21 cellular contexts compared by ENCODE assay signal in the genomic region with DNA sequence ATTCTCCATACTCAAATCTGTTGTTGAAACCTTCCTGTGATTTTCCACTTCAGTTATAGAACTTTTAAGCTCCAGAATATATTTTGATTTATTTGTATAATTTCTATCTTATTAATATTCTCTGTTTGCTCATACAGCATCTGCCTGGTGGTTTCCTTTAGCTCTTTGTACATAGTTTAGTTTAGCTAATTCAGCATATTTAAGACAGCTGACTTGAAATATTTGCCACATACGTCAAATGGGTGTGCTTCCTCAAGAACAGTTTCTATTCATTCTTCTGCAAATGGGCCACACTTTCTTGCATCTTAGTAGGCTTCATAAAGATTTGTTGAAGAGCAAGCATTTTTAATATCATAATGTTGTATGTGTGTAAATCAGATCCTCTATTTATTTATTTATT.
DNase-seq lines count a peak whose midpoint lies in the region; ATAC-seq, FAIRE-seq and TF ChIP-seq lines count a peak whose summit lies in the region.
"Had no signal": no experiment of that assay in that cellular context is flagged by ENCODE, and none has a peak within 500 bp of the region (broad histone marks: within the 10 kb centered on the region; RNA-seq: fewer than 3 reads in every experiment).

No MANE protein-coding gene starts in this region.

- TF ChIP-seq POLR2A in A549 (IDR thresholded peaks at IDR 0.05; ENCODE audit: low read length) (no peak), erythroblast (IDR thresholded peaks at IDR 0.05; ENCODE audit: low read length) (no peak)

- no peak for TF ChIP-seq EP300 in A549 (IDR thresholded peaks at IDR 0.05)

- TF ChIP-seq CTCF in A549 (IDR thresholded peaks at IDR 0.05), result no peak
- TF ChIP-seq CTCF in MM.1S (IDR thresholded peaks at IDR 0.05; ENCODE audit: low read length), result no peak

- no peak for TF ChIP-seq RAD21 in A549 (conservative IDR thresholded peaks at IDR 0.05 in 1 of 2, IDR thresholded peaks at IDR 0.05 in 1 of 2)

- H3F3A ChIP-seq in MM.1S (ENCODE audit: insufficient read depth, low read length), result no peaks in the 10 kb centered on the region

- H3K9ac ChIP-seq in MM.1S (ENCODE audit: low read length), result no peak overlapping the region

- CTCF ChIA-PET in A549 (lab: Yijun Ruan, JAX), result no interaction called here

- POLR2A ChIA-PET in A549 (lab: Yijun Ruan, JAX), result no interaction called here

- H3K4me2 ChIP-seq in A549 (no peak overlapping the region), MM.1S (ENCODE audit: low read depth, low read length) (no peak overlapping the region; the same call in 1 of the 2 replicates)

- H3K9me3 ChIP-seq in A549, result no peaks in the 10 kb centered on the region
- H3K9me3 ChIP-seq in MM.1S (replicated peaks; ENCODE audit: insufficient read depth, low read length), result no peaks in the 10 kb centered on the region
- H3K9me3 ChIP-seq in small intestine (ENCODE audit: control insufficient read depth, low read depth), result no peaks in the 10 kb centered on the region
- H3K9me3 ChIP-seq: Caco-2 had no signal

- H3K4me3 ChIP-seq in A549 (no peak overlapping the region), MM.1S (ENCODE audit: low read length) (no peak overlapping the region), small intestine (ENCODE audit: low read depth in 1 of 2, low read length in 2 of 2) (no peak overlapping the region)
- H3K4me3 ChIP-seq: BLaER1 treated with 17β-estradiol and CSF1 and Interleukin-3, amounts not matched to agents 10 nM and 100 nM had no signal

- no peaks in the 10 kb centered on the region for H3K27me3 ChIP-seq in MM.1S (replicated peaks; ENCODE audit: insufficient read depth, low read length)
- no peaks in the 10 kb centered on the region for H3K27me3 ChIP-seq in small intestine (ENCODE audit: control insufficient read depth in 2 of 2, insufficient read depth in 2 of 2, low read length in 2 of 2)

- H2AFZ ChIP-seq in MM.1S (ENCODE audit: low read length), result no peak overlapping the region

- no peak for ATAC-seq in A549
- ATAC-seq: CD8-positive, alpha-beta T cell had no signal

- H3K36me3 ChIP-seq in MM.1S (replicated peaks; ENCODE audit: insufficient read depth, low read length) (no peaks in the 10 kb centered on the region), small intestine (ENCODE audit: control insufficient read depth in 2 of 2, insufficient read depth in 2 of 2, low read length in 2 of 2) (no peaks in the 10 kb centered on the region)
- H3K36me3 ChIP-seq: BLaER1 treated with 17β-estradiol and CSF1 and Interleukin-3, amounts not matched to agents 10 nM and 100 nM had no signal

- no peak overlapping the region for H3K27ac ChIP-seq in A549
- H3K27ac ChIP-seq in MM.1S (ENCODE audit: low read length), result peak overlapping the region; percentile 68; the same call in 1 of the 2 replicates
- H3K27ac ChIP-seq in small intestine (ENCODE audit: low read depth in 1 of 2, low read length in 1 of 2), result no peak overlapping the region
- H3K27ac ChIP-seq: C4-2B had no signal

- H3K9me2 ChIP-seq in MM.1S (replicated peaks; ENCODE audit: insufficient read depth, low read length), result no peaks in the 10 kb centered on the region

- WGBS in A549 (ENCODE audit: missing lambda C conversion rate), result 74% methylated on average over 1 of the region's 1 CpG
- WGBS in small intestine, 3 donors, result 78 to 89% (median 85%) methylated on average over 1 of the region's 1 CpG

- no peak for DNase-seq in A549 (ENCODE audit: low read depth in 1 of 2, low spot score in 1 of 2)
- no peak for DNase-seq in GM19239 (ENCODE audit: insufficient read length, low spot score)
- peak; percentile 60 for DNase-seq in MM.1S
- DNase-seq in small intestine, result no peak
- no peak for DNase-seq in cortex of kidney (lab: John Stamatoyannopoulos, UW)
- no peak for DNase-seq in erythroblast (lab: John Stamatoyannopoulos, UW)
- no peak for DNase-seq in pons (ENCODE audit: low spot score)
- DNase-seq: 8988T; AML-193; Caco-2; Calu3; CD4-positive, alpha-beta T cell; CD8-positive, alpha-beta T cell; DMS79 treated with DMSO at 0.1 percent for 48 hours; GF-D8 had no signal

- no peaks in the 10 kb centered on the region for H3K79me2 ChIP-seq in MM.1S (ENCODE audit: low read length)

- no peaks in the 10 kb centered on the region for H4K20me1 ChIP-seq in MM.1S (ENCODE audit: insufficient read depth, low read length)
- H4K20me1 ChIP-seq: BLaER1 treated with 17β-estradiol and CSF1 and Interleukin-3, amounts not matched to agents 10 nM and 100 nM had no signal

- H3K4me1 ChIP-seq in A549 (no peaks in the 10 kb centered on the region), MM.1S (ENCODE audit: low read length) (peaks cover 23% of the 10 kb centered on the region; the same call in 1 of the 2 replicates), small intestine (ENCODE audit: control insufficient read depth in 2 of 2, insufficient read depth in 1 of 2, low read depth in 1 of 2, low read length in 1 of 2) (no peaks in the 10 kb centered on the region)
- H3K4me1 ChIP-seq: Caco-2 had no signal

- FAIRE-seq in A549 (lab: Jason Lieb, UNC) (no peak), GM19239 (lab: Jason Lieb, UNC) (peak; percentile 26), small intestine (lab: Jason Lieb, UNC) (peak; percentile 26)
- FAIRE-seq: A204.1, D721Med, G401.6, GM12891 had no signal

TF ChIP-seq in A549, 52 proteins besides CTCF, POLR2A, EP300 and RAD21:
- TF ChIP-seq TFCP2L1 (CRISPR knock-in tag; IDR thresholded peaks at IDR 0.05) (no peak), MAFK (IDR thresholded peaks at IDR 0.05; ENCODE audit: partially characterized antibody) (peak; percentile 35)
